In the genomic region with DNA sequence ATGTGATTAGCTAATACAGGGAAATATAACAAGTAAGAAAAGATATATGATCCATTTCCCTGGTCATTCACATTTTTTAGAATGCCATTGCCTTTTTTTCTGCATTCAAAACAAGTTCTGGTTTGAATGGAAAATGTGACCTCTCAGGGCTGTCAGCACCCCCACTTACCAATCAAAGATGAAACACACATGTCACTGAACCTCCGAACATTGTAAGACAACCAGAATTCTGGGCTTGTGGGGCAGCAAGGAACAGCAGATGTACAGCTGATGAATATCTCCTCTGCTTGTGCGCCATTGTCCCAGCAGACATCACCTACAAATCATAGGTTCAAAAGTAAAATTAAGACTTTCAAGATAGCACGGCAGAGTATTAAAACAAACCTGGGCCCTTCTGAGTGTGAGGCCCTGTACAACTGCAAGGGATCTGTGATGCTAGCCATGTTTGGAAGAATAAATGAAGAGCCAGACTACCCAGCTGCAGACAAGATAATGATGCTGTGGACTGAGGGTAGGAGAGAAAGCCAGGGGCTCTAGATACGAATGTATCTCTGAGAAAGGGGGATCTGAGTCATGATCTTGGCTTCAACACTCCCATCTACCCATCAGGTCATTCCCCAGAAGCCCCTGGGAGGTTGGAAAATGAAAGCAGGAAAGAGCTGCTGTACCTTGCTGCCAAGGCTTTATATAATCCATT, we compare ENCODE assay signal across 18 cellular contexts.
"Had no signal": no experiment of that assay in that cellular context is flagged by ENCODE, and none has a peak within 500 bp of the region (broad histone marks: within the 10 kb centered on the region; RNA-seq: fewer than 3 reads in every experiment).

No MANE protein-coding gene starts in this region.

- H3K4me3 ChIP-seq: cardiac muscle cell, left lung, ovary, prostate gland, stomach, suprapubic skin, tibial nerve, uterus had no signal

- H3K36me3 Mint-ChIP-seq: mesothelial cell of epicardium; naive thymus-derived CD8-positive, alpha-beta T cell had no signal

- H3K36me3 ChIP-seq: cardiac muscle cell, left lung, ovary, prostate gland, stomach, suprapubic skin, tibial nerve, uterus had no signal

- H3K27ac ChIP-seq: cardiac muscle cell, epithelial cell of prostate, left lung, ovary, prostate gland, stomach, suprapubic skin, uterus had no signal

- H3K9me3 Mint-ChIP-seq: activated T-cell treated with anti-CD3 and anti-CD28 coated beads, Interleukin-2, amount 50 U/mL, for 4 hours; mesothelial cell of epicardium; naive thymus-derived CD8-positive, alpha-beta T cell had no signal

- H3K27me3 Mint-ChIP-seq: naive thymus-derived CD8-positive, alpha-beta T cell had no signal

- H3K27ac Mint-ChIP-seq: mesothelial cell of epicardium had no signal

- H3K4me1 ChIP-seq: prostate gland, uterus had no signal

- ATAC-seq: activated T-cell treated with anti-CD3 and anti-CD28 coated beads, Interleukin-2, amount 50 U/mL, for 4 hours; left lung; naive thymus-derived CD8-positive, alpha-beta T cell; right cardiac atrium had no signal

- DNase-seq: activated naive CD4-positive, alpha-beta T cell treated with Interleukin-2 at 50 U/mL for 16 hours; activated T-cell treated with anti-CD3 and anti-CD28 coated beads, Interleukin-2, amount 50 U/mL, for 4 hours; cortex of kidney; foreskin fibroblast; left lung; naive thymus-derived CD8-positive, alpha-beta T cell; ovary; right cardiac atrium; stimulated activated CD4-positive, alpha-beta T cell treated with anti-CD3 and anti-CD28 coated beads, Interleukin-12 subunit alpha, Interleukin-12 subunit beta, amount 100 ng/mL, for 4 hours; stimulated activated CD4-positive, alpha-beta T cell treated with anti-CD3 and anti-CD28 coated beads, Interleukin-4, amount 100 ng/mL, for 4 hours; stomach; uterus had no signal

- H3K4me3 Mint-ChIP-seq: activated T-cell treated with anti-CD3 and anti-CD28 coated beads, Interleukin-2, amount 50 U/mL, for 4 hours; mesothelial cell of epicardium; naive thymus-derived CD8-positive, alpha-beta T cell had no signal

- H3K9me3 ChIP-seq: left lung, ovary, prostate gland, stomach, suprapubic skin, tibial nerve, uterus had no signal

- H3K27me3 ChIP-seq: cardiac muscle cell, left lung, ovary, stomach, suprapubic skin, tibial nerve, uterus had no signal
